Comparison of ENCODE assay signal across 8 cellular contexts in genomic region chr7:134724606-134725005, GRCh38. TPM values are rescaled to one million over a fixed set of nuclear protein-coding genes. Genes with fewer than 3 reads are reported as not detected.
A peak's percentile ranks its signal among the peaks of the same experiment; 100 is the strongest.
DNase-seq lines count a peak whose midpoint lies in the region; ATAC-seq, FAIRE-seq and TF ChIP-seq lines count a peak whose summit lies in the region.

No MANE protein-coding gene starts in this region.

- H2BK12ac ChIP-seq in mesenchymal stem cell (ENCODE audit: low read length in 2 of 2) = peak overlapping the region; percentile 15 to 38

- H4K8ac ChIP-seq in mesenchymal stem cell (ENCODE audit: low read length) = no peak overlapping the region

- no peaks in the 10 kb centered on the region for H3K79me2 ChIP-seq in astrocyte (ENCODE audit: insufficient read depth, low read length)

- no peak overlapping the region for H2BK15ac ChIP-seq in mesenchymal stem cell (ENCODE audit: low read depth, poor library complexity, severe bottlenecking)

- intact Hi-C loops in posterior cingulate gyrus (cut with DNase I) = no loop called here

- no peak for ATAC-seq in HG02623 (IDR thresholded peaks at IDR 0.05; ENCODE audit: unreplicated experiment)
- ATAC-seq in GM19397 (IDR thresholded peaks at IDR 0.05; ENCODE audit: unreplicated experiment) = no peak

- H2AFZ ChIP-seq in astrocyte (ENCODE audit: low read depth, low read length) (no peak overlapping the region), mesenchymal stem cell (ENCODE audit: low read depth, low read length) (no peak overlapping the region)

- H2BK120ac ChIP-seq in mesenchymal stem cell (ENCODE audit: low read depth, low read length) = no peak overlapping the region

- H3K4me3 ChIP-seq in astrocyte (ENCODE audit: insufficient read depth, low read depth, low read length) (no peak overlapping the region), mesenchymal stem cell (ENCODE audit: insufficient read depth in 1 of 2, low read depth in 1 of 2, low read length in 2 of 2) (no peak overlapping the region)

- peaks cover 5% of the 10 kb centered on the region for H3K36me3 Mint-ChIP-seq in astrocyte (ENCODE audit: low read depth, unreplicated experiment)

- H3K18ac ChIP-seq in mesenchymal stem cell (ENCODE audit: low read depth in 1 of 2, low read length in 2 of 2) = no peak overlapping the region

- FAIRE-seq in astrocyte (lab: Jason Lieb, UNC) = no peak

- H3K4me2 ChIP-seq in astrocyte (ENCODE audit: low read length) = no peak overlapping the region
- H3K4me2 ChIP-seq in mesenchymal stem cell (ENCODE audit: low read length, poor library complexity, severe bottlenecking) = no peak overlapping the region

- no peak overlapping the region for H3K27ac Mint-ChIP-seq in astrocyte (ENCODE audit: unreplicated experiment)

- no peaks in the 10 kb centered on the region for H3K79me1 ChIP-seq in mesenchymal stem cell (replicated peaks; ENCODE audit: low read length, poor library complexity, severe bottlenecking)

- H3K4ac ChIP-seq in mesenchymal stem cell (ENCODE audit: low read depth in 1 of 2, low read length in 2 of 2) = no peak overlapping the region

- peak; percentile 46 for TF ChIP-seq CTCF in astrocyte (IDR thresholded peaks at IDR 0.05; ENCODE audit: insufficient read depth, low read depth, low read length)

- H3K36me3 ChIP-seq in astrocyte (ENCODE audit: insufficient read depth, low read length) (no peaks in the 10 kb centered on the region), mesenchymal stem cell (ENCODE audit: control insufficient read depth in 1 of 2, insufficient read depth in 2 of 2, low read depth in 1 of 2, low read length in 2 of 2) (no peaks in the 10 kb centered on the region)

- H3K4me1 ChIP-seq in astrocyte (ENCODE audit: insufficient read depth, low read length) = peaks cover 17% of the 10 kb centered on the region
- peaks cover 4% of the 10 kb centered on the region for H3K4me1 ChIP-seq in mesenchymal stem cell (ENCODE audit: control insufficient read depth, insufficient read depth, low read depth, low read length)

- no peak overlapping the region for H3K23ac ChIP-seq in mesenchymal stem cell (ENCODE audit: low read length in 2 of 2)

- H3K27me3 Mint-ChIP-seq in astrocyte (ENCODE audit: low read depth, unreplicated experiment) = no peaks in the 10 kb centered on the region

- no peak overlapping the region for H2AK5ac ChIP-seq in mesenchymal stem cell (ENCODE audit: low read length, severe bottlenecking)

- no peaks in the 10 kb centered on the region for H4K20me1 ChIP-seq in astrocyte (ENCODE audit: insufficient read depth, low read length)

- H4K91ac ChIP-seq in mesenchymal stem cell (ENCODE audit: low read length) = no peak overlapping the region

- H3K9me3 ChIP-seq in astrocyte (ENCODE audit: insufficient read depth, low read depth, low read length) (no peaks in the 10 kb centered on the region), mesenchymal stem cell (ENCODE audit: control insufficient read depth, low read length) (no peaks in the 10 kb centered on the region)

- no peak overlapping the region for H3K27ac ChIP-seq in astrocyte (ENCODE audit: low read depth, low read length)
- no peak overlapping the region for H3K27ac ChIP-seq in mesenchymal stem cell (ENCODE audit: low read length, poor library complexity, severe bottlenecking)

- 0% methylated on average over 1 of the region's 2 CpGs for WGBS in mesenchymal stem cell

- H3K27me3 ChIP-seq in astrocyte (ENCODE audit: insufficient read depth, low read length) = no peaks in the 10 kb centered on the region
- no peaks in the 10 kb centered on the region for H3K27me3 ChIP-seq in mesenchymal stem cell (ENCODE audit: control insufficient read depth in 1 of 2, insufficient read depth in 1 of 2, low read length in 2 of 2)

- H3K4me1 Mint-ChIP-seq in astrocyte (ENCODE audit: low read depth, unreplicated experiment) = peaks cover 27% of the 10 kb centered on the region

- peak overlapping the region in 1 of 2 experiments; percentile 53 for H3K14ac ChIP-seq in mesenchymal stem cell (ENCODE audit: low read length in 2 of 2)

- no peaks in the 10 kb centered on the region for H3K9me3 Mint-ChIP-seq in astrocyte (ENCODE audit: unreplicated experiment)

- DNase-seq in EH (ENCODE audit: low read depth) = peak; percentile 73
- DNase-seq in HPDE6-E6E7 (ENCODE audit: extremely low spot score) = peak; percentile 37
- DNase-seq in astrocyte (ENCODE audit: low read depth) = no peak
- peak; percentile 57 for DNase-seq in mesenchymal stem cell
- no peak for DNase-seq in KG1 (lab: John Stamatoyannopoulos, UW)
- no peak for DNase-seq in posterior cingulate gyrus

- no peak overlapping the region for H3K9ac ChIP-seq in astrocyte (ENCODE audit: low read length)
- peak overlapping the region; percentile 31 for H3K9ac ChIP-seq in mesenchymal stem cell (ENCODE audit: low read length)

- H2BK5ac ChIP-seq in mesenchymal stem cell (ENCODE audit: low read depth, low read length, poor library complexity, severe bottlenecking) = no peak overlapping the region

- H3K4me3 Mint-ChIP-seq in astrocyte (ENCODE audit: unreplicated experiment) = no peak overlapping the region

RNA-seq across cellular contexts. Expression of gene CALD1, which starts 54.8 kb away (rescaled TPM):
- 1,834 and 1,872 TPM in 2 replicates for total RNA-seq in astrocyte
- polyA plus RNA-seq in mesenchymal stem cell (2013, experiment 1 of 2) = 820 TPM
- polyA plus RNA-seq in mesenchymal stem cell (2013, experiment 2 of 2) = 785 TPM

Comparison
In these comparisons a context has a peak if more than half of its experiments do, and no peak if none do; other contexts are left out.
1. DNase-seq: peak in EH (single experiment), HPDE6-E6E7 (single experiment) and mesenchymal stem cell (single experiment); none in astrocyte (single experiment), KG1 (single experiment) and posterior cingulate gyrus (0 of 10).